In the genomic region with DNA sequence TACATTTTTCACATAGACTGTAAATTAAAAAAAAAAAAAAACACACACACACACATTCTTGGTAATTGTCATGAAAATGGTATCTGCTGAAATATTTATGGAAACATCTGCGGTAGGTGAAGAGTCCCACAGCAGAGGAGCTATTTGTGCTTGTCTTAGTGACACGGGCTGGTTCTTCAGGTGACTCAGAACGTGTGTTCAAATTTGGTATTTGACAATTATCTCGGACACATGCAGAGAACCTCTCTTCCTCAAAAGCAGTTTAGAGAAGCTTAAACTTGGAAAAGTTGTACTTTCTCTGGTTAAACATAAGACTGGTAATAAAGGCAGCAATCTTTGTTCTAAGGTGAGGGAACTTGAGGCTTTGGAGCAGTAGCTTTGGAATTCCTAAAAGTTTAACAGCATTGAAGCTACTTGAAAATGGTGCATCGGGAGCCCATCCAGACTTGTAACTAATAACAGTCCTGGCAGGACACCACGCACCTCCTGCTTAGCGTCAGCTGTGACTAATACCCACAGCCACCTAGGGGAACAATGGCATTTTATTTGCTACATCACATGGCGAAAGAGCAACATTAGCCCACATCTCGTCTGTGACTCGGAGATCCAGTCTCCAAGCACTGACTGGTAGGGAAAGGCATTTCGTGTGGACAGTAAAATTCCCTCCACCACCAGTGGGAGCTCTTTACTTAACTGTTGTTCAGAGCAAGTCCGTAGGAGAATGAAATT, we compare ENCODE assay signal across 9 cellular contexts.
DNase-seq lines count a peak whose midpoint lies in the region; ATAC-seq and TF ChIP-seq lines count a peak whose summit lies in the region.
"Had no signal": no experiment of that assay in that cellular context is flagged by ENCODE, and none has a peak within 500 bp of the region (broad histone marks: within the 10 kb centered on the region; RNA-seq: fewer than 3 reads in every experiment).

No MANE protein-coding gene starts in this region.

- TF ChIP-seq POLR2A in spleen (IDR thresholded peaks at IDR 0.05), result no peak

- H3K27ac ChIP-seq in brain microvascular endothelial cell, result peak overlapping the region; percentile 67
- no peak overlapping the region for H3K27ac ChIP-seq in spleen
- H3K27ac ChIP-seq: BLaER1 treated with 17β-estradiol and CSF1 and Interleukin-3, amounts not matched to agents 10 nM and 100 nM had no signal

- DNase-seq in NCI-H2081 (lab: John Stamatoyannopoulos, UW), result peak; percentile 67 to 72
- DNase-seq in NCI-H2081 treated with DMSO at 0.1 percent for 48 hours (lab: John Stamatoyannopoulos, UW), result no peak
- DNase-seq in NCI-H2171 treated with DMSO at 0.1 percent for 48 hours (lab: John Stamatoyannopoulos, UW), result peak; percentile 70
- DNase-seq in brain microvascular endothelial cell, result peak; percentile 99
- peak; percentile 45 for DNase-seq in iPS-NIHi11 (ENCODE audit: low spot score)
- DNase-seq in spleen, result peak; percentile 37
- no peak for DNase-seq in UCSD-AML1 (lab: John Stamatoyannopoulos, UW; ENCODE audit: unreplicated experiment)

- WGBS in spleen, 5 donors, result 45 to 52% (median 47%) methylated on average over 12 of the region's 12 CpGs

- in situ Hi-C loops in brain microvascular endothelial cell (cut with HindIII; ENCODE audit: low pct_ligation_motif_present, low sequenced_read_pairs), result no loop called here

- intact Hi-C loops in spleen (cut with DNase I; ENCODE audit: low total_unique reads), result no loop called here

- H3K27me3 ChIP-seq in brain microvascular endothelial cell (replicated peaks) (no peaks in the 10 kb centered on the region), spleen (replicated peaks in 1 of 7) (no peaks in the 10 kb centered on the region)
- H3K27me3 ChIP-seq: BLaER1 treated with 17β-estradiol and CSF1 and Interleukin-3, amounts not matched to agents 10 nM and 100 nM had no signal

- H3K9me3 ChIP-seq in spleen, result no peaks in the 10 kb centered on the region
- H3K9me3 ChIP-seq: BLaER1 treated with 17β-estradiol and CSF1 and Interleukin-3, amounts not matched to agents 10 nM and 100 nM had no signal

- no peaks in the 10 kb centered on the region for H3K36me3 ChIP-seq in brain microvascular endothelial cell (replicated peaks)
- no peaks in the 10 kb centered on the region for H3K36me3 ChIP-seq in spleen
- H3K36me3 ChIP-seq: BLaER1 treated with 17β-estradiol and CSF1 and Interleukin-3, amounts not matched to agents 10 nM and 100 nM had no signal

- peak overlapping the region; percentile 9 for H3K4me3 ChIP-seq in brain microvascular endothelial cell (ENCODE audit: low read depth, low read length)
- H3K4me3 ChIP-seq in spleen, result no peak overlapping the region
- H3K4me3 ChIP-seq: BLaER1 treated with 17β-estradiol and CSF1 and Interleukin-3, amounts not matched to agents 10 nM and 100 nM had no signal

- no peaks in the 10 kb centered on the region for H3K4me1 ChIP-seq in spleen

- no peak for ATAC-seq in GM18873 (IDR thresholded peaks at IDR 0.05; ENCODE audit: low FRiP score, unreplicated experiment)

- TF ChIP-seq CTCF in brain microvascular endothelial cell (IDR thresholded peaks at IDR 0.05; ENCODE audit: low read depth, low read length, missing control alignments) (peak; percentile 86), spleen (IDR thresholded peaks at IDR 0.05 in 8 of 11, conservative IDR thresholded peaks at IDR 0.05 in 3 of 11) (peak in 6 of 11 experiments; percentile 24 to 44 (median 36))

Comparison
In these comparisons a context has a peak if more than half of its experiments do, and no peak if none do; other contexts are left out.
1. DNase-seq: peak in NCI-H2081 (2 of 2), NCI-H2171 treated with DMSO at 0.1 percent for 48 hours (single experiment), brain microvascular endothelial cell (single experiment), iPS-NIHi11 (single experiment) and spleen (single experiment); none in NCI-H2081 treated with DMSO at 0.1 percent for 48 hours (single experiment) and UCSD-AML1 (single experiment).